ENCODE assay signal across 7 cellular contexts in genomic region chr2:28895189-28895893, GRCh38. TPM values are rescaled to one million over a fixed set of nuclear protein-coding genes. Genes with fewer than 3 reads are reported as not detected.
DNase-seq lines count a peak whose midpoint lies in the region; ATAC-seq, FAIRE-seq and TF ChIP-seq lines count a peak whose summit lies in the region.

No MANE protein-coding gene starts in this region.

- H3K4me1 Mint-ChIP-seq in activated naive CD4-positive, alpha-beta T cell treated with anti-CD3 and anti-CD28 coated beads, Interleukin-2, amount 50 U/mL, for 24 hours, result peaks cover 28% of the 10 kb centered on the region

- H3K4me2 ChIP-seq in parathyroid adenoma (ENCODE audit: low read length), result peak overlapping the region; percentile 72

- peak overlapping the region; percentile 90 for H3K9ac ChIP-seq in parathyroid adenoma

- H3K79me2 ChIP-seq in parathyroid adenoma, result peaks cover 18% of the 10 kb centered on the region

- peaks cover 12% of the 10 kb centered on the region for H3K36me3 Mint-ChIP-seq in activated naive CD4-positive, alpha-beta T cell treated with anti-CD3 and anti-CD28 coated beads, Interleukin-2, amount 50 U/mL, for 24 hours

- ATAC-seq in GM18868 (IDR thresholded peaks at IDR 0.05; ENCODE audit: unreplicated experiment) (peak; percentile 28), HG03064 (IDR thresholded peaks at IDR 0.05; ENCODE audit: low read depth, unreplicated experiment) (peak; percentile 19), Right ventricle myocardium superior (ENCODE audit: poor library complexity) (no peak)

- FAIRE-seq in RCC 7860 (lab: Jason Lieb, UNC), result no peak

- no peaks in the 10 kb centered on the region for H3K4me1 ChIP-seq in parathyroid adenoma

- peak; percentile 53 for DNase-seq in RCC 7860 (ENCODE audit: low spot score)
- peak; percentile 59 for DNase-seq in Right ventricle myocardium superior
- DNase-seq in superior temporal gyrus (ENCODE audit: extremely low spot score), result no peak

- intact Hi-C loops in Right ventricle myocardium superior (cut with DNase I), result no loop called here

- peak overlapping the region; percentile 100 for H3K4me3 Mint-ChIP-seq in activated naive CD4-positive, alpha-beta T cell treated with anti-CD3 and anti-CD28 coated beads, Interleukin-2, amount 50 U/mL, for 24 hours

- H3K36me3 ChIP-seq in parathyroid adenoma (ENCODE audit: control insufficient read depth, insufficient read depth, low read length), result no peaks in the 10 kb centered on the region

- peak overlapping the region; percentile 86 for H3K4me3 ChIP-seq in parathyroid adenoma (ENCODE audit: low read depth, low read length)

- H3K27ac Mint-ChIP-seq in activated naive CD4-positive, alpha-beta T cell treated with anti-CD3 and anti-CD28 coated beads, Interleukin-2, amount 50 U/mL, for 24 hours, result peak overlapping the region; percentile 97

- H2AFZ ChIP-seq in parathyroid adenoma, result peak overlapping the region; percentile 98

- no peaks in the 10 kb centered on the region for H3K9me3 ChIP-seq in parathyroid adenoma (ENCODE audit: control insufficient read depth, low read length)

- H3K27ac ChIP-seq in parathyroid adenoma, result no peak overlapping the region

- H3K27me3 ChIP-seq in parathyroid adenoma (ENCODE audit: control insufficient read depth, insufficient read depth, low read length), result no peaks in the 10 kb centered on the region

- H3K9me3 Mint-ChIP-seq in activated naive CD4-positive, alpha-beta T cell treated with anti-CD3 and anti-CD28 coated beads, Interleukin-2, amount 50 U/mL, for 24 hours, result no peaks in the 10 kb centered on the region

- TF ChIP-seq CTCF in parathyroid adenoma (IDR thresholded peaks at IDR 0.05), result no peak

- no peaks in the 10 kb centered on the region for H3K27me3 Mint-ChIP-seq in activated naive CD4-positive, alpha-beta T cell treated with anti-CD3 and anti-CD28 coated beads, Interleukin-2, amount 50 U/mL, for 24 hours

RNA-seq across cellular contexts. Expression of gene WDR43, which starts 0.9 kb away (rescaled TPM):
- total RNA-seq in Right ventricle myocardium superior, result 19.0 TPM

RNA-seq across cellular contexts. Expression of gene TRMT61B, which starts 25.2 kb away (rescaled TPM):
- total RNA-seq in Right ventricle myocardium superior, result 22.2 TPM
